ENCODE assay signal across 1 cellular context in genomic region chr17:58147930-58148434, GRCh38.
TF ChIP-seq lines count a peak whose summit lies in the region.

Gene OR4D1 (plus strand): TSS chr17:58148384. CDS start chr17:58155154, 6,770 bp downstream.

TF ChIP-seq in GM23338, 12 proteins besides CTCF, POLR2A, EP300 and RAD21 (continued from another document):
- TF ChIP-seq ZNF462 (CRISPR knock-in tag; IDR thresholded peaks at IDR 0.05) (no peak), JUNB (IDR thresholded peaks at IDR 0.05; ENCODE audit: unreplicated experiment) (no peak), ZNF331 (CRISPR knock-in tag; IDR thresholded peaks at IDR 0.05; ENCODE audit: low read depth) (no peak), NANOG (IDR thresholded peaks at IDR 0.05; ENCODE audit: borderline replicate concordance) (no peak)
